In genomic region chr6:113971786-113972185, GRCh38 we compare ENCODE assay signal across 8 cellular contexts. TPM values are rescaled to one million over a fixed set of nuclear protein-coding genes. Genes with fewer than 3 reads are reported as not detected.
DNase-seq lines count a peak whose midpoint lies in the region; ATAC-seq, FAIRE-seq and TF ChIP-seq lines count a peak whose summit lies in the region.

No MANE protein-coding gene starts in this region.

- CTCF ChIA-PET in activated CD8-positive, alpha-beta T cell treated with anti-CD3 and anti-CD28 coated beads for 36 hours (lab: Charles Lee): interaction anchor here (1.2 to 1.8 kb wide), 3 partner anchors 9 to 62 kb away, joined by 3 to 4 read pairs (median 3); no protein-coding TSS in a partner anchor

- WGBS in thymus: 94% methylated on average over 2 of the region's 2 CpGs

- H3K4me3 ChIP-seq in BLaER1 treated with 17β-estradiol and CSF1 and Interleukin-3, amounts not matched to agents 10 nM and 100 nM: peak overlapping the region; percentile 89 to 99 (median 95)
- peak overlapping the region; percentile 81 to 86 for H3K4me3 ChIP-seq in kidney (ENCODE audit: low read length in 2 of 2)
- peak overlapping the region; percentile 99 for H3K4me3 ChIP-seq in thymus (ENCODE audit: low read length)

- TF ChIP-seq CTCF in HFFc6 (IDR thresholded peaks at IDR 0.05) (no peak), kidney (IDR thresholded peaks at IDR 0.05; ENCODE audit: borderline replicate concordance, extremely low read depth, insufficient read depth) (no peak)
- TF ChIP-seq CTCF in activated CD8-positive, alpha-beta T cell treated with anti-CD3 and anti-CD28 coated beads for 36 hours (IDR thresholded peaks at IDR 0.05): no peak

- peak overlapping the region; percentile 88 to 99 (median 97); a peak in 21 of 22 replicates for H3K27ac ChIP-seq in BLaER1 treated with 17β-estradiol and CSF1 and Interleukin-3, amounts not matched to agents 10 nM and 100 nM
- no peak overlapping the region for H3K27ac ChIP-seq in kidney (ENCODE audit: low read depth in 2 of 2, low read length in 2 of 2)
- H3K27ac ChIP-seq in thymus (ENCODE audit: low read depth): no peak overlapping the region

- peaks cover 18 to 38% (median 30%) of the 10 kb centered on the region in 10 experiments for H3K4me1 ChIP-seq in BLaER1 treated with 17β-estradiol and CSF1 and Interleukin-3, amounts not matched to agents 10 nM and 100 nM
- H3K4me1 ChIP-seq in kidney (ENCODE audit: control insufficient read depth in 1 of 2, insufficient read depth in 1 of 2, low read depth in 1 of 2, low read length in 2 of 2): peaks cover 4 to 10% of the 10 kb centered on the region in 2 donors
- peaks cover 6% of the 10 kb centered on the region for H3K4me1 ChIP-seq in thymus (ENCODE audit: control insufficient read depth, insufficient read depth, low read length)

- peak overlapping the region; percentile 94 to 100 (median 98); a peak in 21 of 22 replicates for H3K9ac ChIP-seq in BLaER1 treated with 17β-estradiol and CSF1 and Interleukin-3, amounts not matched to agents 10 nM and 100 nM
- H3K9ac ChIP-seq in kidney (ENCODE audit: low read length in 2 of 2): peak overlapping the region in 1 of 2 donors; percentile 46

- peak overlapping the region; percentile 80 to 93 (median 87) for H3K4me2 ChIP-seq in BLaER1 treated with 17β-estradiol and CSF1 and Interleukin-3, amounts not matched to agents 10 nM and 100 nM

- no peaks in the 10 kb centered on the region for H3K36me3 Mint-ChIP-seq in HFFc6 (ENCODE audit: low read depth)
- peaks cover 6% of the 10 kb centered on the region for H3K36me3 Mint-ChIP-seq in activated CD8-positive, alpha-beta T cell treated with anti-CD3 and anti-CD28 coated beads for 36 hours (ENCODE audit: low read depth)

- H3K36me3 ChIP-seq in BLaER1 treated with 17β-estradiol and CSF1 and Interleukin-3, amounts not matched to agents 10 nM and 100 nM: peaks cover 0 to 19% (median 7%) of the 10 kb centered on the region in 11 experiments; a peak in 12 of 22 replicates
- no peaks in the 10 kb centered on the region for H3K36me3 ChIP-seq in kidney (ENCODE audit: control insufficient read depth in 1 of 2, insufficient read depth in 2 of 2, low read length in 2 of 2)
- no peaks in the 10 kb centered on the region for H3K36me3 ChIP-seq in thymus (ENCODE audit: control insufficient read depth, insufficient read depth)

- H3K9me3 ChIP-seq in BLaER1 treated with 17β-estradiol and CSF1 and Interleukin-3, amounts not matched to agents 10 nM and 100 nM (replicated peaks in 1 of 11): peaks cover 0 to 4% (median 0%) of the 10 kb centered on the region in 11 experiments; a peak in 3 of 22 replicates
- no peaks in the 10 kb centered on the region for H3K9me3 ChIP-seq in kidney (ENCODE audit: control insufficient read depth in 1 of 2, low read length in 2 of 2)
- H3K9me3 ChIP-seq in thymus (ENCODE audit: control insufficient read depth): no peaks in the 10 kb centered on the region

- H3K27ac Mint-ChIP-seq in HFFc6: peak overlapping the region; percentile 99; the same call in 1 of the 2 replicates
- H3K27ac Mint-ChIP-seq in activated CD8-positive, alpha-beta T cell treated with anti-CD3 and anti-CD28 coated beads for 36 hours: no peak overlapping the region

- peak overlapping the region; percentile 94 for H3K4me3 Mint-ChIP-seq in HFFc6
- H3K4me3 Mint-ChIP-seq in activated CD8-positive, alpha-beta T cell treated with anti-CD3 and anti-CD28 coated beads for 36 hours: peak overlapping the region; percentile 98

- peaks cover 30 to 40% (median 31%) of the 10 kb centered on the region in 11 experiments; a peak in 21 of 22 replicates for H4K20me1 ChIP-seq in BLaER1 treated with 17β-estradiol and CSF1 and Interleukin-3, amounts not matched to agents 10 nM and 100 nM

- DNase-seq in HFFc6 (no peak), kidney (no peak), D341Med (ENCODE audit: low spot score) (no peak)
- no peak for DNase-seq in activated CD8-positive, alpha-beta T cell treated with anti-CD3 and anti-CD28 coated beads for 36 hours

- intact Hi-C loops in activated CD8-positive, alpha-beta T cell treated with anti-CD3 and anti-CD28 coated beads for 36 hours (cut with micrococcal nuclease): no loop called here
- intact Hi-C loops in kidney (cut with DNase I): no loop called here

- H3K27me3 Mint-ChIP-seq in HFFc6 (ENCODE audit: insufficient read depth): peaks cover 2% of the 10 kb centered on the region; the same call in 1 of the 2 replicates
- no peaks in the 10 kb centered on the region for H3K27me3 Mint-ChIP-seq in activated CD8-positive, alpha-beta T cell treated with anti-CD3 and anti-CD28 coated beads for 36 hours

- H3K4me1 Mint-ChIP-seq in HFFc6 (ENCODE audit: low read depth): peaks cover 39% of the 10 kb centered on the region
- peaks cover 30% of the 10 kb centered on the region for H3K4me1 Mint-ChIP-seq in activated CD8-positive, alpha-beta T cell treated with anti-CD3 and anti-CD28 coated beads for 36 hours (ENCODE audit: low read depth)

- no peaks in the 10 kb centered on the region for H3K9me3 Mint-ChIP-seq in HFFc6
- H3K9me3 Mint-ChIP-seq in activated CD8-positive, alpha-beta T cell treated with anti-CD3 and anti-CD28 coated beads for 36 hours: no peaks in the 10 kb centered on the region

- POLR2A ChIA-PET in activated CD8-positive, alpha-beta T cell treated with anti-CD3 and anti-CD28 coated beads for 36 hours (lab: Charles Lee): interaction anchor here (0.8 to 1.9 kb wide), 4 partner anchors 10 to 51 kb away, joined by 3 to 12 read pairs (median 4); no protein-coding TSS in a partner anchor

- FAIRE-seq in kidney (lab: Jason Lieb, UNC): no peak

- ATAC-seq in activated CD8-positive, alpha-beta T cell treated with anti-CD3 and anti-CD28 coated beads for 36 hours: no peak
- ATAC-seq in HG02970 (IDR thresholded peaks at IDR 0.05; ENCODE audit: low FRiP score, unreplicated experiment): no peak
- no peak for ATAC-seq in GM18873 (IDR thresholded peaks at IDR 0.05; ENCODE audit: low FRiP score, unreplicated experiment)

- no peaks in the 10 kb centered on the region for H3K27me3 ChIP-seq in BLaER1 treated with 17β-estradiol and CSF1 and Interleukin-3, amounts not matched to agents 10 nM and 100 nM
- H3K27me3 ChIP-seq in thymus (ENCODE audit: control insufficient read depth, insufficient read depth): no peaks in the 10 kb centered on the region

RNA-seq across cellular contexts. Expression of gene HDAC2, which starts 0.8 kb away (rescaled TPM):
- total RNA-seq in HFFc6 (2021; fragmentation: NEBNext Ultra II Directional; extraction: Animal tissue kit (Norgen Biotek cat#: 25700)): 100 to 1,000 TPM in 4 of 6 experiments, 10 to 100 TPM in 2; 85.8 to 108 (median 103) TPM
- total RNA-seq in activated CD8-positive, alpha-beta T cell treated with anti-CD3 and anti-CD28 coated beads for 36 hours: 10 to 100 TPM; 90.5 to 91.7 TPM
- total RNA-seq in kidney: 59.1 TPM
- 51.9 TPM for polyA plus RNA-seq in kidney (ENCODE audit: insufficient read depth, low read depth, low replicate concordance)
- polyA plus RNA-seq in thymus: 87.8 TPM

Comparison
In these comparisons a context has a peak if more than half of its experiments do, and no peak if none do; other contexts are left out.
1. H3K27ac ChIP-seq: peak in BLaER1 treated with 17β-estradiol and CSF1 and Interleukin-3, amounts not matched to agents 10 nM and 100 nM (11 of 11); none in kidney (0 of 2) and thymus (single experiment).
2. Peak in every context shown above with its lines, with median percentiles within 50 percentile points of each other: H3K4me3 ChIP-seq.